8 cellular contexts compared by ENCODE assay signal in the genomic region with DNA sequence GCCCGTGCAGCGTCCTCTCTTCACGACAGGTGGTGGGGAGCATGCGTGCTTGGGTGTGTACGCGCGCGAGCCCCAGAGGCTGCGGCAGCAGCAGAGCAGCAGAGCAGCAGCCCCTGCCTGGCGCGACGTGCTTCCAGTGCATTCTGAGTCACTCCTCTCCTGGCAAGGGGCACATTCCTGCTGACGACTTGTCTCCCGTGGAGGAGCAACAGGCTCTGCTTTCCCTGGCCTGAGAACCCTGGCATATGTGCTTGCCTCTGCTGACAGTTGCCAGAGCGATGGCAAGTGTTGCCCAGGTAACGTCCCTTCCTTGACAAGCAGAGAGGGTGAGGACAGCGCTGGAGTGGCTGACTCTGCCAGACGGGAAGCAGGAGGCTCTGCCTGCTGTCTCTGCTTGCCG.
DNase-seq lines count a peak whose midpoint lies in the region; ATAC-seq and TF ChIP-seq lines count a peak whose summit lies in the region.

No MANE protein-coding gene starts in this region.

- H3K27me3 ChIP-seq in AG04450 (ENCODE audit: control insufficient read depth, insufficient read depth, low read length) (no peaks in the 10 kb centered on the region), mammary epithelial cell (ENCODE audit: insufficient read depth, low read length) (no peaks in the 10 kb centered on the region), lower lobe of right lung (ENCODE audit: low read depth) (no peaks in the 10 kb centered on the region)

- H3K27ac ChIP-seq in AG04450 (ENCODE audit: low read depth, low read length) (peak overlapping the region; percentile 11), mammary epithelial cell (ENCODE audit: insufficient read depth, low read depth, low read length) (peak overlapping the region; percentile 77), lower lobe of right lung (no peak overlapping the region)

- H2AFZ ChIP-seq in mammary epithelial cell (ENCODE audit: low read depth, low read length) = no peak overlapping the region

- CTCF ChIA-PET in AG04450 (lab: Charles Lee) = no interaction called here
- CTCF ChIA-PET in mammary epithelial cell (lab: Charles Lee; ENCODE audit: low non-redundant PET) = no interaction called here

- POLR2A ChIA-PET in AG04450 (lab: Yijun Ruan, JAX) = no interaction called here

- in situ Hi-C loops in mammary epithelial cell (cut with MboI; ENCODE audit: low sequenced_read_pairs in 2 of 2) = no loop called here

- no peaks in the 10 kb centered on the region for H4K20me1 ChIP-seq in mammary epithelial cell (ENCODE audit: insufficient read depth, low read length)

- dilution Hi-C loops in mammary epithelial cell (cut with HindIII; ENCODE audit: low sequenced_read_pairs) = no loop called here

- peak overlapping the region; percentile 57 for H3K9ac ChIP-seq in mammary epithelial cell (ENCODE audit: insufficient read depth, low read length)

- ATAC-seq in lower lobe of right lung = peak; percentile 64 to 79
- ATAC-seq in HG03135 (IDR thresholded peaks at IDR 0.05; ENCODE audit: unreplicated experiment) = no peak
- ATAC-seq in GM18873 (IDR thresholded peaks at IDR 0.05; ENCODE audit: low FRiP score, unreplicated experiment) = no peak
- no peak for ATAC-seq in effector memory CD8-positive, alpha-beta T cell (replicated peaks)
- no peak for ATAC-seq in HG03378 (IDR thresholded peaks at IDR 0.05; ENCODE audit: unreplicated experiment)

- H3K9me3 ChIP-seq in AG04450 (ENCODE audit: control insufficient read depth, insufficient read depth, low read length) (peaks cover 9% of the 10 kb centered on the region; the same call in 1 of the 2 replicates), mammary epithelial cell (replicated peaks; ENCODE audit: insufficient read depth, low read length) (no peaks in the 10 kb centered on the region), lower lobe of right lung (no peaks in the 10 kb centered on the region)

- H3K4me1 ChIP-seq in mammary epithelial cell (ENCODE audit: insufficient read depth, low read length) (peaks cover 29% of the 10 kb centered on the region), lower lobe of right lung (peaks cover 9% of the 10 kb centered on the region)

- H3K9me3 Mint-ChIP-seq in effector memory CD8-positive, alpha-beta T cell = no peaks in the 10 kb centered on the region

- H3K4me3 ChIP-seq in AG04450 (ENCODE audit: low read depth, low read length) = no peak overlapping the region
- H3K4me3 ChIP-seq in mammary epithelial cell (replicated peaks in 1 of 3; ENCODE audit: insufficient read depth in 1 of 3, low read depth in 2 of 3, low read length in 3 of 3) = peak overlapping the region in 1 of 3 experiments; percentile 1
- no peak overlapping the region for H3K4me3 ChIP-seq in lower lobe of right lung

- WGBS in mammary epithelial cell (ENCODE audit: low coverage, missing lambda C conversion rate) = 7% methylated on average over 17 of the region's 19 CpGs

- peaks cover 89% of the 10 kb centered on the region for H3K79me2 ChIP-seq in mammary epithelial cell (ENCODE audit: insufficient read depth, low read length)

- DNase-seq in AG04450 (ENCODE audit: low read depth, low spot score) (peak; percentile 42), NCI-H1694 treated with DMSO at 0.1 percent for 48 hours (lab: John Stamatoyannopoulos, UW) (peak; percentile 81), mammary epithelial cell (peak; percentile 89), lower lobe of right lung (peak; percentile 63)
- DNase-seq in effector memory CD8-positive, alpha-beta T cell = no peak

- no peak overlapping the region for H3K4me3 Mint-ChIP-seq in effector memory CD8-positive, alpha-beta T cell

- no peak for TF ChIP-seq CTCF in AG04450 (IDR thresholded peaks at IDR 0.05; ENCODE audit: low read depth, low read length)
- no peak for TF ChIP-seq CTCF in mammary epithelial cell (conservative IDR thresholded peaks at IDR 0.05 in 1 of 2, IDR thresholded peaks at IDR 0.05 in 1 of 2; ENCODE audit: extremely low read depth in 1 of 2, insufficient read depth in 1 of 2, low read depth in 1 of 2, low read length in 2 of 2)
- TF ChIP-seq CTCF in lower lobe of right lung (IDR thresholded peaks at IDR 0.05) = no peak

- no TSS peak for BruUV-seq in mammary epithelial cell (replicated peaks; lab: Mats Ljungman, UMichigan)

- peaks cover 5% of the 10 kb centered on the region for H3K36me3 ChIP-seq in mammary epithelial cell (ENCODE audit: insufficient read depth, low read length)
- H3K36me3 ChIP-seq in lower lobe of right lung = peaks cover 11% of the 10 kb centered on the region

- intact Hi-C loops in mammary epithelial cell (cut with micrococcal nuclease) = loop anchor here (5.0 kb wide), 1 partner anchor 52 kb away; no protein-coding TSS in a partner anchor
- intact Hi-C loops in lower lobe of right lung (cut with DNase I) = no loop called here

- no peaks in the 10 kb centered on the region for H3K27me3 Mint-ChIP-seq in effector memory CD8-positive, alpha-beta T cell

- peaks cover 3% of the 10 kb centered on the region for H3K36me3 Mint-ChIP-seq in effector memory CD8-positive, alpha-beta T cell (ENCODE audit: insufficient read depth)

- H3K4me2 ChIP-seq in mammary epithelial cell (ENCODE audit: insufficient read depth, low read depth, low read length) = peak overlapping the region; percentile 58

- H3K27ac Mint-ChIP-seq in effector memory CD8-positive, alpha-beta T cell = no peak overlapping the region

- H3K4me1 Mint-ChIP-seq in effector memory CD8-positive, alpha-beta T cell (ENCODE audit: low read depth in 2 of 2) = peaks cover 34 to 55% of the 10 kb centered on the region in 2 donors

Comparison
In these comparisons a context has a peak if more than half of its experiments do, and no peak if none do; other contexts are left out.
1. DNase-seq: peak in AG04450 (single experiment), NCI-H1694 treated with DMSO at 0.1 percent for 48 hours (single experiment), mammary epithelial cell (single experiment) and lower lobe of right lung (single experiment); none in effector memory CD8-positive, alpha-beta T cell (0 of 3).
2. ATAC-seq: peak in lower lobe of right lung (2 of 2); none in HG03135 (single experiment), GM18873 (single experiment), effector memory CD8-positive, alpha-beta T cell (single experiment) and HG03378 (single experiment).